Comparison of ENCODE assay signal across 2 cellular contexts in genomic region chr7:155310425-155311114, GRCh38.
TF ChIP-seq lines count a peak whose summit lies in the region.

No MANE protein-coding gene starts in this region.

TF ChIP-seq in HCT116, 20 proteins besides CTCF, POLR2A, EP300 and RAD21:
- TF ChIP-seq ZFX (IDR thresholded peaks at IDR 0.05) (no peak), SRF (IDR thresholded peaks at IDR 0.05; ENCODE audit: low read depth) (no peak), EGR1 (IDR thresholded peaks at IDR 0.05; ENCODE audit: low read depth) (no peak), YY1 (IDR thresholded peaks at IDR 0.05; ENCODE audit: extremely low read depth, insufficient replicate concordance, low read depth, low read length) (no peak), JUND (IDR thresholded peaks at IDR 0.05) (no peak), ZBTB33 (IDR thresholded peaks at IDR 0.05; ENCODE audit: extremely low read depth, insufficient replicate concordance, low read length) (no peak), SIN3A (IDR thresholded peaks at IDR 0.05; ENCODE audit: low read depth) (0 out of 2 replicates have a peak, but pooled peaks have one; percentile 15), POLR2AphosphoS5 (IDR thresholded peaks at IDR 0.05; ENCODE audit: low read depth, low read length) (peak; percentile 32; the same call in 1 of the 2 replicates), EZH2phosphoT487 (IDR thresholded peaks at IDR 0.05; ENCODE audit: borderline replicate concordance) (no peak), FOSL1 (IDR thresholded peaks at IDR 0.05; ENCODE audit: low read depth) (no peak)
TF ChIP-seq in HCT116: peak in this region for 2.

TF ChIP-seq in GM12878, 131 proteins besides CTCF, POLR2A, EP300 and RAD21:
- no peak for TF ChIP-seq MTA2 (IDR thresholded peaks at IDR 0.05; ENCODE audit: low read depth)
- TF ChIP-seq POLR2AphosphoS2 (IDR thresholded peaks at IDR 0.05; ENCODE audit: low read depth, low read length), result 0 out of 2 replicates have a peak, but pooled peaks have one; percentile 31
- TF ChIP-seq IRF5 (IDR thresholded peaks at IDR 0.05; ENCODE audit: borderline replicate concordance), result no peak
- TF ChIP-seq ZBTB40 (IDR thresholded peaks at IDR 0.05; ENCODE audit: borderline replicate concordance), result no peak
- TF ChIP-seq BCL3 (IDR thresholded peaks at IDR 0.05; ENCODE audit: borderline replicate concordance, insufficient read depth, low read depth, low read length, poor library complexity, severe bottlenecking), result peak; percentile 35
- TF ChIP-seq SMAD5 (IDR thresholded peaks at IDR 0.05; ENCODE audit: low read depth), result 0 out of 2 replicates have a peak, but pooled peaks have one; percentile 21
